Comparison of ENCODE assay signal across 8 cellular contexts in genomic region chr1:23539698-23540266, GRCh38. TPM values are rescaled to one million over a fixed set of nuclear protein-coding genes. Genes with fewer than 3 reads are reported as not detected.
A peak's percentile ranks its signal among the peaks of the same experiment; 100 is the strongest.
DNase-seq lines count a peak whose midpoint lies in the region; ATAC-seq and TF ChIP-seq lines count a peak whose summit lies in the region.

No MANE protein-coding gene starts in this region.

- no peak overlapping the region for H3K18ac ChIP-seq in H9 (ENCODE audit: insufficient read length, low read depth, low read length)
- H3K18ac ChIP-seq in neuronal stem cell (ENCODE audit: low read length) = no peak overlapping the region

- H2AK5ac ChIP-seq in H9 (ENCODE audit: insufficient read length, low read length) = no peak overlapping the region
- H2AK5ac ChIP-seq in neuronal stem cell (ENCODE audit: low read depth, low read length) = no peak overlapping the region

- TF ChIP-seq CTCF in DND-41 (IDR thresholded peaks at IDR 0.05; ENCODE audit: borderline replicate concordance, extremely low read depth, low read length, poor library complexity, severe bottlenecking) = peak; percentile 99
- TF ChIP-seq CTCF in H9 (conservative IDR thresholded peaks at IDR 0.05) = peak; percentile 97
- peak; percentile 97 for TF ChIP-seq CTCF in fibroblast of pulmonary artery (IDR thresholded peaks at IDR 0.05; ENCODE audit: low read length, missing control alignments)

- peaks cover 2 to 6% of the 10 kb centered on the region in 2 experiments for H3K4me1 Mint-ChIP-seq in H9
- H3K4me1 Mint-ChIP-seq in activated T-cell treated with anti-CD3 and anti-CD28 coated beads, Interleukin-2, amount 50 U/mL, for 72 hours (ENCODE audit: low read depth) = peaks cover 20% of the 10 kb centered on the region

- H2BK20ac ChIP-seq in H9 (ENCODE audit: low read depth, low read length, poor library complexity, severe bottlenecking) = no peak overlapping the region

- no peak overlapping the region for H3K14ac ChIP-seq in H9 (ENCODE audit: insufficient read depth, low read length)
- H3K14ac ChIP-seq in neuronal stem cell (ENCODE audit: low read length) = no peak overlapping the region

- DNase-seq in DND-41 (peak; percentile 96), H9 (peak; percentile 98), M059J (ENCODE audit: low read depth) (peak; percentile 94), RPMI8226 (peak; percentile 98), fibroblast of pulmonary artery (ENCODE audit: low read depth) (peak; percentile 93), neuronal stem cell (ENCODE audit: low spot score) (peak; percentile 87), stromal cell of bone marrow (ENCODE audit: low read depth) (peak; percentile 60)
- DNase-seq in activated T-cell treated with anti-CD3 and anti-CD28 coated beads, Interleukin-2, amount 50 U/mL, for 72 hours = peak; percentile 91 to 92

- H2BK120ac ChIP-seq in H9 (ENCODE audit: low read depth, low read length, poor library complexity, severe bottlenecking) = no peak overlapping the region
- no peak overlapping the region for H2BK120ac ChIP-seq in neuronal stem cell (ENCODE audit: low read depth, low read length)

- H3K4me3 ChIP-seq in DND-41 (ENCODE audit: low read depth in 1 of 2, low read length in 2 of 2) (peak overlapping the region in 1 of 2 experiments; percentile 38; a peak in 2 of 4 replicates), fibroblast of pulmonary artery (replicated peaks; ENCODE audit: low read depth, low read length) (peak overlapping the region; percentile 19), neuronal stem cell (ENCODE audit: low read length in 2 of 2) (no peak overlapping the region)

- H3K36me3 ChIP-seq in DND-41 (ENCODE audit: insufficient read depth, low read length) (no peaks in the 10 kb centered on the region), neuronal stem cell (replicated peaks in 1 of 2; ENCODE audit: control insufficient read depth in 2 of 2, insufficient read depth in 2 of 2, low read length in 2 of 2) (no peaks in the 10 kb centered on the region)

- H3K4me1 ChIP-seq in DND-41 (ENCODE audit: insufficient read depth, low read length) = peaks cover 19% of the 10 kb centered on the region
- H3K4me1 ChIP-seq in H9 (ENCODE audit: insufficient read depth, low read length) = no peaks in the 10 kb centered on the region
- peaks cover under 1 to 2% of the 10 kb centered on the region in 2 donors for H3K4me1 ChIP-seq in neuronal stem cell (ENCODE audit: control insufficient read depth in 2 of 2, insufficient read depth in 1 of 2, low read depth in 1 of 2, low read length in 2 of 2)

- H3K27ac ChIP-seq in DND-41 (ENCODE audit: low read length) = peak overlapping the region; percentile 33; the same call in 1 of the 2 replicates
- H3K27ac ChIP-seq in H9 (ENCODE audit: insufficient read length, low read depth, low read length) = no peak overlapping the region
- H3K27ac ChIP-seq in neuronal stem cell (replicated peaks; ENCODE audit: low read length) = no peak overlapping the region

- no peak overlapping the region for H4K5ac ChIP-seq in H9 (ENCODE audit: insufficient read length, low read depth, low read length)

- H3K27me3 ChIP-seq in DND-41 (ENCODE audit: insufficient read depth, low read length, poor library complexity) = no peaks in the 10 kb centered on the region
- H3K27me3 ChIP-seq in H9 (ENCODE audit: insufficient read depth, low read length) = no peaks in the 10 kb centered on the region
- H3K27me3 ChIP-seq in neuronal stem cell (ENCODE audit: control insufficient read depth in 3 of 3, insufficient read depth in 3 of 3, low read depth in 1 of 3, low read length in 3 of 3) = no peaks in the 10 kb centered on the region

- no peak overlapping the region for H4K8ac ChIP-seq in H9 (replicated peaks; ENCODE audit: insufficient read length, low read depth, low read length)
- no peak overlapping the region for H4K8ac ChIP-seq in neuronal stem cell (ENCODE audit: low read depth, low read length)

- no peak overlapping the region for H2BK12ac ChIP-seq in H9 (ENCODE audit: insufficient read length, low read depth, low read length)
- no peak overlapping the region for H2BK12ac ChIP-seq in neuronal stem cell (ENCODE audit: low read length)

- H3K23ac ChIP-seq in H9 (ENCODE audit: insufficient read length, low read depth, low read length) = no peak overlapping the region
- no peak overlapping the region for H3K23ac ChIP-seq in neuronal stem cell (ENCODE audit: low read depth, low read length, poor library complexity)

- H2AFZ ChIP-seq in DND-41 (ENCODE audit: low read depth, low read length) = peak overlapping the region; percentile 73
- H2AFZ ChIP-seq in H9 (ENCODE audit: low read length) = no peak overlapping the region
- peak overlapping the region; percentile 77 for H2AFZ ChIP-seq in neuronal stem cell (ENCODE audit: low read length)

- H2BK15ac ChIP-seq in H9 (ENCODE audit: low read depth, low read length) (no peak overlapping the region), neuronal stem cell (ENCODE audit: low read length) (no peak overlapping the region)

- no peaks in the 10 kb centered on the region for H3K9me3 Mint-ChIP-seq in H9
- H3K9me3 Mint-ChIP-seq in activated T-cell treated with anti-CD3 and anti-CD28 coated beads, Interleukin-2, amount 50 U/mL, for 72 hours = no peaks in the 10 kb centered on the region

- H3K27me3 Mint-ChIP-seq in H9 (ENCODE audit: low read depth) = peaks cover 14% of the 10 kb centered on the region
- H3K27me3 Mint-ChIP-seq in activated T-cell treated with anti-CD3 and anti-CD28 coated beads, Interleukin-2, amount 50 U/mL, for 72 hours (ENCODE audit: low read depth) = no peaks in the 10 kb centered on the region

- H3K79me1 ChIP-seq in H9 (ENCODE audit: insufficient read depth, low read depth, low read length, poor library complexity, severe bottlenecking) (no peaks in the 10 kb centered on the region), neuronal stem cell (ENCODE audit: low read depth, low read length) (no peaks in the 10 kb centered on the region)

- peak; percentile 96 for ATAC-seq in DND-41 (ENCODE audit: insufficient read depth, low read depth)
- ATAC-seq in activated T-cell treated with anti-CD3 and anti-CD28 coated beads, Interleukin-2, amount 50 U/mL, for 72 hours (replicated peaks in 1 of 2) = peak; percentile 95 to 96

- H3K56ac ChIP-seq in H9 (ENCODE audit: insufficient read length, low read depth, low read length) = no peak overlapping the region

- H4K91ac ChIP-seq in H9 (ENCODE audit: insufficient read length, low read depth, low read length) (no peak overlapping the region), neuronal stem cell (ENCODE audit: low read depth, low read length, poor library complexity) (no peak overlapping the region)

- no peaks in the 10 kb centered on the region for H3K79me2 ChIP-seq in DND-41 (ENCODE audit: insufficient read depth, low read length)
- no peaks in the 10 kb centered on the region for H3K79me2 ChIP-seq in H9 (ENCODE audit: insufficient read depth, low read length)

- no peaks in the 10 kb centered on the region for H3K9me3 ChIP-seq in DND-41 (ENCODE audit: insufficient read depth, low read length, severe bottlenecking)
- H3K9me3 ChIP-seq in H9 (ENCODE audit: control insufficient read depth, low read depth, low read length) = no peaks in the 10 kb centered on the region
- no peaks in the 10 kb centered on the region for H3K9me3 ChIP-seq in neuronal stem cell (replicated peaks in 1 of 2; ENCODE audit: control insufficient read depth in 2 of 2, insufficient read depth in 1 of 2, low read depth in 1 of 2, low read length in 2 of 2)

- H3K36me3 Mint-ChIP-seq in H9 (ENCODE audit: insufficient read depth in 1 of 3, low read depth in 3 of 3) = no peaks in the 10 kb centered on the region
- no peaks in the 10 kb centered on the region for H3K36me3 Mint-ChIP-seq in activated T-cell treated with anti-CD3 and anti-CD28 coated beads, Interleukin-2, amount 50 U/mL, for 72 hours (ENCODE audit: insufficient read depth in 2 of 2)

- H4K20me1 ChIP-seq in DND-41 (ENCODE audit: insufficient read depth, low read length) = no peaks in the 10 kb centered on the region
- H4K20me1 ChIP-seq in H9 (ENCODE audit: control insufficient read depth, insufficient read depth, insufficient read length) = no peaks in the 10 kb centered on the region

- H2BK5ac ChIP-seq in H9 (ENCODE audit: insufficient read length, low read length) (no peak overlapping the region), neuronal stem cell (ENCODE audit: low read length) (no peak overlapping the region)

- H3T11ph ChIP-seq in H9 (ENCODE audit: low read length) = no peak overlapping the region

- H3K27ac Mint-ChIP-seq in H9 = no peak overlapping the region
- H3K27ac Mint-ChIP-seq in activated T-cell treated with anti-CD3 and anti-CD28 coated beads, Interleukin-2, amount 50 U/mL, for 72 hours = no peak overlapping the region

- peak overlapping the region; percentile 22; the same call in 1 of the 2 replicates for H3K9ac ChIP-seq in DND-41 (ENCODE audit: low read depth, low read length)
- no peak overlapping the region for H3K9ac ChIP-seq in H9 (ENCODE audit: extremely low read depth, insufficient read length, low read length)
- peak overlapping the region; percentile 53 for H3K9ac ChIP-seq in neuronal stem cell (ENCODE audit: low read depth, low read length, poor library complexity)

- no peaks in the 10 kb centered on the region for H3K23me2 ChIP-seq in H9 (ENCODE audit: insufficient read length, low read depth, low read length, poor library complexity, severe bottlenecking)

- no peak overlapping the region for H3K4ac ChIP-seq in H9 (ENCODE audit: low read depth, low read length)
- no peak overlapping the region for H3K4ac ChIP-seq in neuronal stem cell (ENCODE audit: low read length)

- peak overlapping the region in 1 of 2 experiments; percentile 28; a peak in 1 of 5 replicates for H3K4me3 Mint-ChIP-seq in H9
- H3K4me3 Mint-ChIP-seq in activated T-cell treated with anti-CD3 and anti-CD28 coated beads, Interleukin-2, amount 50 U/mL, for 72 hours = peak overlapping the region; percentile 50 to 73

- H3K4me2 ChIP-seq in DND-41 (ENCODE audit: insufficient read depth, low read length) = peak overlapping the region; percentile 58
- no peak overlapping the region for H3K4me2 ChIP-seq in H9 (ENCODE audit: insufficient read depth, insufficient read length, low read length)
- H3K4me2 ChIP-seq in neuronal stem cell (ENCODE audit: insufficient read depth, low read length, poor library complexity, severe bottlenecking) = no peak overlapping the region

- WGBS in H9 (ENCODE audit: extremely low coverage, insufficient read length, low lambda C conversion rate) = no CpG with 5 or more reads among the region's 16 CpGs
- no CpG with 5 or more reads among the region's 16 CpGs for WGBS in neuronal stem cell (ENCODE audit: extremely low coverage in 2 of 2, insufficient read length in 2 of 2, insufficient replicate concordance in 1 of 2), 2 donors

RNA-seq across cellular contexts. Expression of gene E2F2, which starts 8.7 kb away (rescaled TPM):
- total RNA-seq in H9 (2021) = 5.1 TPM in 2 replicates
- total RNA-seq in M059J (2014; rRNA removed; shearing (Covaris generic)) = 2.8 and 3.6 TPM in 2 replicates
- 10 to 100 TPM; 19.9 to 24.7 TPM for total RNA-seq in activated T-cell treated with anti-CD3 and anti-CD28 coated beads, Interleukin-2, amount 50 U/mL, for 72 hours
- polyA plus RNA-seq in neuronal stem cell (2013, experiment 1 of 2) = 3.8 TPM
- polyA plus RNA-seq in neuronal stem cell (2013, experiment 2 of 2) = 4.4 TPM

RNA-seq across cellular contexts. Expression of gene ID3, which starts 19.5 kb away (rescaled TPM):
- total RNA-seq in H9 (2021) = 113 and 119 TPM in 2 replicates
- total RNA-seq in M059J (2014; rRNA removed; shearing (Covaris generic)) = 909 and 1,078 TPM in 2 replicates
- total RNA-seq in activated T-cell treated with anti-CD3 and anti-CD28 coated beads, Interleukin-2, amount 50 U/mL, for 72 hours = 10 to 100 TPM; 32.3 to 37.2 TPM
- 99.9 TPM for polyA plus RNA-seq in neuronal stem cell (2013, experiment 1 of 2)
- 99.2 TPM for polyA plus RNA-seq in neuronal stem cell (2013, experiment 2 of 2)

RNA-seq across cellular contexts. Expression of gene ASAP3, which starts 55.8 kb away (rescaled TPM):
- 25.9 and 26.7 TPM in 2 replicates for total RNA-seq in H9 (2021)
- total RNA-seq in M059J (2014; rRNA removed; shearing (Covaris generic)) = 6.7 and 13.7 TPM in 2 replicates
- 1 to 10 TPM in 1 of 2 donors, under 1 TPM in 1; 0.51 to 1.0 TPM for total RNA-seq in activated T-cell treated with anti-CD3 and anti-CD28 coated beads, Interleukin-2, amount 50 U/mL, for 72 hours
- 8.9 TPM for polyA plus RNA-seq in neuronal stem cell (2013, experiment 1 of 2)
- 8.0 TPM for polyA plus RNA-seq in neuronal stem cell (2013, experiment 2 of 2)
